ENCODE assay signal across 11 cellular contexts in the genomic region with DNA sequence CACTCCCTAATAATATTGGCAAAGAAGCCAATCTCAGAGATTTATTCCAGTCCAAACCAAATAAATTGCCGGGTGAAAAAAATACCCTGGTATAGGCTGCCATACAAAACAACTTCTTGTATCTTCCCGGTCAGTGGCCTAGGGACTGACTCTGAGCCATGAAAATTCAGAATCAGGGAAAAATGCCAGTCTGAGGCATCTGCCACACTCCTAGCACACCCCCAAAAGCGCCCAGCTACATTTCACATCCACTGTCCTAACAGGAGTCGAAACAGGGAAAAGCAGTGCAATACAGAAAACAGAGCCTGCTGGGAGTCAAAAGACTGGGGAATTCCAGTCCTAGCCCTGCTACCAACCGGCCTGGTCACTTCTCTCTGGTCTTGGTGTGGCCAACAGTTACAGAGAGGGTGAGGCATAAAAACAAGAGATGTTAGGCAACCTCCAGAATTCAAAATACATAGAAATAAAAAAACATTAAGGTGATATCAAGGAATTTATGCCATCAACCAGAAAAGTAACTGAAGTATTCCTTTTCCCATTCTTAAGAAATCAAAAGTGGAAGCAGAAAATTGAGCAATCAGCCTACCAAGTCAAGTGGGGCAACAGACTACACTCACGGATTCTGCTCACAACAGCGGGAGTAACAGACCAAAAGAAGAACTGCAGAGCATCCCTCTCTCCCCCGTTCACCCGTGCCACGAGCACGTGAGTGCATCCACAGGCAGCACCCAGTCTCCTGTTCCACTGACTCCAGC. TPM values are rescaled to one million over a fixed set of nuclear protein-coding genes. Genes with fewer than 3 reads are reported as not detected.
DNase-seq lines count a peak whose midpoint lies in the region; ATAC-seq and TF ChIP-seq lines count a peak whose summit lies in the region.
"Had no signal": no experiment of that assay in that cellular context is flagged by ENCODE, and none has a peak within 500 bp of the region (broad histone marks: within the 10 kb centered on the region; RNA-seq: fewer than 3 reads in every experiment).

No MANE protein-coding gene starts in this region.

- H3K4me1 Mint-ChIP-seq in CD8-positive, alpha-beta memory T cell = peaks cover 15 to 40% (median 28%) of the 10 kb centered on the region in 3 donors

- peak; percentile 44 for DNase-seq in AG08396 (ENCODE audit: low spot score)
- DNase-seq in SKM-1 (lab: John Stamatoyannopoulos, UW; ENCODE audit: unreplicated experiment) = peak; percentile 29
- peak; percentile 69 for DNase-seq in fibroblast of peridontal ligament (ENCODE audit: extremely low read depth)
- DNase-seq in omental fat pad (ENCODE audit: low spot score) = no peak
- DNase-seq in activated T-cell treated with anti-CD3 and anti-CD28 coated beads, Interleukin-2, amount 50 U/mL, for 1 hour = no peak
- DNase-seq in stimulated activated CD4-positive, alpha-beta T cell treated with anti-CD3 and anti-CD28 coated beads, Interleukin-2, amount 100 ng/mL, for 48 hours = no peak
- DNase-seq in CD8-positive, alpha-beta memory T cell = no peak
- DNase-seq: activated naive CD4-positive, alpha-beta T cell treated with anti-CD3 and anti-CD28 coated beads, Interleukin-2, amount 50 U/mL, for 16 hours; CD4-positive, CD25-positive, alpha-beta regulatory T cell; T1000 had no signal

- H3K4me3 Mint-ChIP-seq in CD8-positive, alpha-beta memory T cell = no peak overlapping the region
- H3K4me3 Mint-ChIP-seq: CD4-positive, CD25-positive, alpha-beta regulatory T cell had no signal

- H3K36me3 ChIP-seq in CD8-positive, alpha-beta memory T cell (ENCODE audit: insufficient read depth, low read length) = no peaks in the 10 kb centered on the region

- ATAC-seq in omental fat pad (ENCODE audit: low FRiP score) = peak; percentile 63
- ATAC-seq in HG03521 (IDR thresholded peaks at IDR 0.05; ENCODE audit: unreplicated experiment) = no peak

- H3K36me3 Mint-ChIP-seq in CD8-positive, alpha-beta memory T cell = peaks cover 0 to 2% (median 0%) of the 10 kb centered on the region in 3 donors
- H3K36me3 Mint-ChIP-seq: CD4-positive, CD25-positive, alpha-beta regulatory T cell had no signal

- peak overlapping the region in 1 of 8 donors; percentile 43 for H3K27ac Mint-ChIP-seq in CD8-positive, alpha-beta memory T cell
- H3K27ac Mint-ChIP-seq: CD4-positive, CD25-positive, alpha-beta regulatory T cell had no signal

- CTCF ChIA-PET in CD8-positive, alpha-beta memory T cell (lab: Charles Lee) = no interaction called here

- H3K4me3 ChIP-seq in CD8-positive, alpha-beta memory T cell (ENCODE audit: low read length) = no peak overlapping the region

- H3K9me3 ChIP-seq in CD8-positive, alpha-beta memory T cell (ENCODE audit: low read length) = no peaks in the 10 kb centered on the region

- no peaks in the 10 kb centered on the region for H3K9me3 Mint-ChIP-seq in CD8-positive, alpha-beta memory T cell
- H3K9me3 Mint-ChIP-seq: CD4-positive, CD25-positive, alpha-beta regulatory T cell had no signal

- H3K4me1 ChIP-seq in CD8-positive, alpha-beta memory T cell (ENCODE audit: insufficient read depth, low read length) = no peaks in the 10 kb centered on the region

- H3K27me3 Mint-ChIP-seq in CD8-positive, alpha-beta memory T cell = no peaks in the 10 kb centered on the region
- H3K27me3 Mint-ChIP-seq: CD4-positive, CD25-positive, alpha-beta regulatory T cell had no signal

- no peak overlapping the region for H3K27ac ChIP-seq in CD8-positive, alpha-beta memory T cell (ENCODE audit: low read depth, low read length)

- POLR2A ChIA-PET in CD8-positive, alpha-beta memory T cell (lab: Charles Lee) = no interaction called here

- H3K27me3 ChIP-seq in CD8-positive, alpha-beta memory T cell (ENCODE audit: insufficient read depth, low read length, poor library complexity, severe bottlenecking) = no peaks in the 10 kb centered on the region

- TF ChIP-seq CTCF in omental fat pad (IDR thresholded peaks at IDR 0.05) = no peak

RNA-seq across cellular contexts. Expression of a gene that starts 29.5 kb away (rescaled TPM):
- 10 to 100 TPM; 24.6 to 35.5 (median 26.9) TPM for total RNA-seq in omental fat pad
- total RNA-seq in CD8-positive, alpha-beta memory T cell = 10 to 100 TPM; 18.4 to 19.9 TPM
- polyA plus RNA-seq in CD8-positive, alpha-beta memory T cell = 2.3 TPM

Comparison
In these comparisons a context has a peak if more than half of its experiments do, and no peak if none do; other contexts are left out.
1. DNase-seq: peak in AG08396 (single experiment), SKM-1 (single experiment) and fibroblast of peridontal ligament (single experiment); none in omental fat pad (single experiment), activated T-cell treated with anti-CD3 and anti-CD28 coated beads, Interleukin-2, amount 50 U/mL, for 1 hour (single experiment), stimulated activated CD4-positive, alpha-beta T cell treated with anti-CD3 and anti-CD28 coated beads, Interleukin-2, amount 100 ng/mL, for 48 hours (0 of 2) and CD8-positive, alpha-beta memory T cell (0 of 5).